In genomic region chr1:77514871-77515776, GRCh38 we compare ENCODE assay signal across 9 cellular contexts.
DNase-seq lines count a peak whose midpoint lies in the region; ATAC-seq and TF ChIP-seq lines count a peak whose summit lies in the region.
"Had no signal": no experiment of that assay in that cellular context is flagged by ENCODE, and none has a peak within 500 bp of the region (broad histone marks: within the 10 kb centered on the region; RNA-seq: fewer than 3 reads in every experiment).

No MANE protein-coding gene starts in this region.

- peak overlapping the region; percentile 58 for H3K4me2 ChIP-seq in hepatocyte

- peak; percentile 33 for TF ChIP-seq CTCF in HEK293 (tag by site-specific recombination; IDR thresholded peaks at IDR 0.05)
- TF ChIP-seq CTCF in hepatocyte (IDR thresholded peaks at IDR 0.05; ENCODE audit: poor library complexity) = no peak

- H3K4me1 ChIP-seq in HEK293 (ENCODE audit: control insufficient read depth, insufficient read depth, low read length) (no peaks in the 10 kb centered on the region), hepatocyte (ENCODE audit: insufficient read depth) (peaks cover 6% of the 10 kb centered on the region)

- H3K9me2 ChIP-seq in hepatocyte (replicated peaks; ENCODE audit: insufficient read depth) = no peaks in the 10 kb centered on the region

- H3K9me3 Mint-ChIP-seq in T-cell = peaks cover 0 to 7% (median 0%) of the 10 kb centered on the region in 3 donors
- peaks cover 8% of the 10 kb centered on the region for H3K9me3 Mint-ChIP-seq in stimulated activated memory B cell treated with anti-CD40 and anti-IgM and Interleukin-4, amounts not matched to agents 10 μg/mL and 1 μg/mL and 100 μg/mL, for 72 hours
- no peaks in the 10 kb centered on the region for H3K9me3 Mint-ChIP-seq in T-helper 2 cell treated with Interferon-gamma antibody and Interleukin-4, amounts not matched to agents 5 μg/mL and 100 μg/mL, for 36 hours
- H3K9me3 Mint-ChIP-seq: activated T-helper 1 cell treated with anti-CD3 and anti-CD28 coated beads, Interleukin-12 subunit alpha, Interleukin-12 subunit beta, Interleukin-2, Interleukin-4 antibody, amounts not matched to agents 30 ng/mL and 10 ng/mL and 1 ng/mL, durations not matched to agents 14 hours and 24 hours and 36 hours had no signal

- H3K27ac ChIP-seq in HEK293 (ENCODE audit: extremely low read depth, low read depth, low read length) (no peak overlapping the region), hepatocyte (peak overlapping the region; percentile 38)

- H2AFZ ChIP-seq in hepatocyte = no peak overlapping the region

- no peak overlapping the region for H3K4me3 ChIP-seq in HEK293 (ENCODE audit: low read depth, low read length)
- H3K4me3 ChIP-seq in hepatocyte = no peak overlapping the region

- no peak overlapping the region for H3K4me3 Mint-ChIP-seq in T-cell
- no peak overlapping the region for H3K4me3 Mint-ChIP-seq in stimulated activated memory B cell treated with anti-CD40 and anti-IgM and Interleukin-4, amounts not matched to agents 10 μg/mL and 1 μg/mL and 100 μg/mL, for 72 hours
- H3K4me3 Mint-ChIP-seq in T-helper 2 cell treated with Interferon-gamma antibody and Interleukin-4, amounts not matched to agents 5 μg/mL and 100 μg/mL, for 36 hours = no peak overlapping the region
- H3K4me3 Mint-ChIP-seq: activated T-helper 1 cell treated with anti-CD3 and anti-CD28 coated beads, Interleukin-12 subunit alpha, Interleukin-12 subunit beta, Interleukin-2, Interleukin-4 antibody, amounts not matched to agents 30 ng/mL and 10 ng/mL and 1 ng/mL, durations not matched to agents 14 hours and 24 hours and 36 hours had no signal

- no peaks in the 10 kb centered on the region for H3K27me3 ChIP-seq in hepatocyte

- peak overlapping the region; percentile 21 to 72 for H3K27ac Mint-ChIP-seq in T-cell
- no peak overlapping the region for H3K27ac Mint-ChIP-seq in stimulated activated memory B cell treated with anti-CD40 and anti-IgM and Interleukin-4, amounts not matched to agents 10 μg/mL and 1 μg/mL and 100 μg/mL, for 72 hours
- no peak overlapping the region for H3K27ac Mint-ChIP-seq in T-helper 2 cell treated with Interferon-gamma antibody and Interleukin-4, amounts not matched to agents 5 μg/mL and 100 μg/mL, for 36 hours
- H3K27ac Mint-ChIP-seq: activated T-helper 1 cell treated with anti-CD3 and anti-CD28 coated beads, Interleukin-12 subunit alpha, Interleukin-12 subunit beta, Interleukin-2, Interleukin-4 antibody, amounts not matched to agents 30 ng/mL and 10 ng/mL and 1 ng/mL, durations not matched to agents 14 hours and 24 hours and 36 hours had no signal

- POLR2A ChIA-PET in HEK293 (lab: Yijun Ruan, JAX) (no interaction called here), T-cell (lab: Charles Lee) (no interaction called here)

- ATAC-seq in T-cell (replicated peaks in 1 of 4) (no peak), HG02938 (IDR thresholded peaks at IDR 0.05; ENCODE audit: unreplicated experiment) (no peak), GM21529 (IDR thresholded peaks at IDR 0.05; ENCODE audit: unreplicated experiment) (no peak), GM19035 (IDR thresholded peaks at IDR 0.05; ENCODE audit: unreplicated experiment) (no peak)
- ATAC-seq in stimulated activated memory B cell treated with anti-CD40 and anti-IgM and Interleukin-4, amounts not matched to agents 10 μg/mL and 1 μg/mL and 100 μg/mL, for 72 hours = peak; percentile 28

- H3K9me3 ChIP-seq in HEK293 (ENCODE audit: control insufficient read depth, insufficient read depth, low read depth, low read length) = no peaks in the 10 kb centered on the region
- H3K9me3 ChIP-seq in hepatocyte (ENCODE audit: low read depth) = no peaks in the 10 kb centered on the region

- peaks cover 0 to 5% (median 0%) of the 10 kb centered on the region in 3 donors for H3K4me1 Mint-ChIP-seq in T-cell
- H3K4me1 Mint-ChIP-seq in stimulated activated memory B cell treated with anti-CD40 and anti-IgM and Interleukin-4, amounts not matched to agents 10 μg/mL and 1 μg/mL and 100 μg/mL, for 72 hours = no peaks in the 10 kb centered on the region
- no peaks in the 10 kb centered on the region for H3K4me1 Mint-ChIP-seq in T-helper 2 cell treated with Interferon-gamma antibody and Interleukin-4, amounts not matched to agents 5 μg/mL and 100 μg/mL, for 36 hours (ENCODE audit: low read depth)

- no peaks in the 10 kb centered on the region for H3K79me2 ChIP-seq in hepatocyte

- no peaks in the 10 kb centered on the region for H3K27me3 Mint-ChIP-seq in T-cell
- H3K27me3 Mint-ChIP-seq in stimulated activated memory B cell treated with anti-CD40 and anti-IgM and Interleukin-4, amounts not matched to agents 10 μg/mL and 1 μg/mL and 100 μg/mL, for 72 hours = peaks cover 24% of the 10 kb centered on the region
- H3K27me3 Mint-ChIP-seq in T-helper 2 cell treated with Interferon-gamma antibody and Interleukin-4, amounts not matched to agents 5 μg/mL and 100 μg/mL, for 36 hours (ENCODE audit: low read depth) = no peaks in the 10 kb centered on the region

- no peak for DNase-seq in T-cell
- no peak for DNase-seq in hepatocyte (ENCODE audit: low spot score)
- DNase-seq in T-helper 2 cell treated with Interferon-gamma antibody and Interleukin-4, amounts not matched to agents 5 μg/mL and 100 μg/mL, for 36 hours (ENCODE audit: low spot score) = no peak

- WGBS in hepatocyte (ENCODE audit: low lambda C conversion rate, missing lambda C conversion rate) = 36% methylated on average over 9 of the region's 10 CpGs

- H3K36me3 ChIP-seq in HEK293 (ENCODE audit: control insufficient read depth in 2 of 2, insufficient read depth in 1 of 2, low read length in 2 of 2) (no peaks in the 10 kb centered on the region), hepatocyte (replicated peaks; ENCODE audit: insufficient read depth, low read depth) (no peaks in the 10 kb centered on the region)

- H3K36me3 Mint-ChIP-seq in T-cell = peaks cover 34% of the 10 kb centered on the region
- H3K36me3 Mint-ChIP-seq in stimulated activated memory B cell treated with anti-CD40 and anti-IgM and Interleukin-4, amounts not matched to agents 10 μg/mL and 1 μg/mL and 100 μg/mL, for 72 hours = no peaks in the 10 kb centered on the region
- H3K36me3 Mint-ChIP-seq in T-helper 2 cell treated with Interferon-gamma antibody and Interleukin-4, amounts not matched to agents 5 μg/mL and 100 μg/mL, for 36 hours (ENCODE audit: low read depth) = no peaks in the 10 kb centered on the region

- CTCF ChIA-PET in HEK293 (lab: Yijun Ruan, JAX) (interaction anchor here (0.7 to 1.3 kb wide), 2 partner anchors 18 to 163 kb away, joined by 3 to 4 read pairs; no protein-coding TSS in a partner anchor), T-cell (lab: Charles Lee) (no interaction called here)

- no peaks in the 10 kb centered on the region for H4K20me1 ChIP-seq in hepatocyte (ENCODE audit: insufficient read depth, poor library complexity, severe bottlenecking)

TF ChIP-seq in HEK293, 187 proteins besides CTCF, POLR2A, EP300 and RAD21 (continues in another document):
- TF ChIP-seq ZNF138 (tag by site-specific recombination; IDR thresholded peaks at IDR 0.05; ENCODE audit: borderline replicate concordance) (no peak), ZNF26 (tag by site-specific recombination; IDR thresholded peaks at IDR 0.05) (no peak), TCF7L2 (IDR thresholded peaks at IDR 0.05; ENCODE audit: borderline replicate concordance, low read depth, low read length) (no peak), ZNF558 (tag by site-specific recombination; IDR thresholded peaks at IDR 0.05) (no peak), ZNF654 (tag by site-specific recombination; IDR thresholded peaks at IDR 0.05; ENCODE audit: low read depth) (no peak), PRDM10 (tag by site-specific recombination; IDR thresholded peaks at IDR 0.05) (no peak), ZSCAN16 (tag by site-specific recombination; IDR thresholded peaks at IDR 0.05) (no peak), ZNF501 (tag by site-specific recombination; IDR thresholded peaks at IDR 0.05) (no peak), MEIS1 (CRISPR knock-in tag; IDR thresholded peaks at IDR 0.05; ENCODE audit: borderline replicate concordance) (no peak), ZNF169 (tag by site-specific recombination; IDR thresholded peaks at IDR 0.05) (no peak), IKZF3 (tag by site-specific recombination; IDR thresholded peaks at IDR 0.05) (no peak)

Comparison
In these comparisons a context has a peak if more than half of its experiments do, and no peak if none do; other contexts are left out.
1. H3K27ac Mint-ChIP-seq: peak in T-cell (2 of 2); none in stimulated activated memory B cell treated with anti-CD40 and anti-IgM and Interleukin-4, amounts not matched to agents 10 μg/mL and 1 μg/mL and 100 μg/mL, for 72 hours (single experiment) and T-helper 2 cell treated with Interferon-gamma antibody and Interleukin-4, amounts not matched to agents 5 μg/mL and 100 μg/mL, for 36 hours (single experiment).